Comparison of ENCODE assay signal across 8 cellular contexts in genomic region chr12:57693317-57693658, GRCh38. TPM values are rescaled to one million over a fixed set of nuclear protein-coding genes. Genes with fewer than 3 reads are reported as not detected.
DNase-seq lines count a peak whose midpoint lies in the region; ATAC-seq and TF ChIP-seq lines count a peak whose summit lies in the region.

No MANE protein-coding gene starts in this region.

- peaks cover 17% of the 10 kb centered on the region for H3K27me3 Mint-ChIP-seq in MCF 10A (ENCODE audit: insufficient read depth, unreplicated experiment)
- peaks cover 38% of the 10 kb centered on the region for H3K27me3 Mint-ChIP-seq in nephron progenitor cell (ENCODE audit: low read depth, poor library complexity)

- H3K36me3 ChIP-seq in breast epithelium (no peaks in the 10 kb centered on the region), SK-N-SH (replicated peaks in 1 of 2; ENCODE audit: control insufficient read depth in 1 of 2, insufficient read depth in 2 of 2, low read length in 1 of 2) (peaks cover 19% of the 10 kb centered on the region in 2 experiments), thymus (ENCODE audit: control insufficient read depth, insufficient read depth) (peaks cover 22% of the 10 kb centered on the region)

- H2AFZ ChIP-seq in SK-N-SH (ENCODE audit: low read depth): peak overlapping the region; percentile 89

- H3K27ac ChIP-seq in breast epithelium: peak overlapping the region in 1 of 2 donors; percentile 23
- no peak overlapping the region for H3K27ac ChIP-seq in SK-N-SH (ENCODE audit: low read depth in 2 of 2, low read length in 1 of 2)
- peak overlapping the region; percentile 54 for H3K27ac ChIP-seq in thymus (ENCODE audit: low read depth)

- peak; percentile 2 for ATAC-seq in left lobe of liver

- H3K36me3 Mint-ChIP-seq in MCF 10A (ENCODE audit: insufficient read depth, unreplicated experiment): peaks cover 16% of the 10 kb centered on the region
- peaks cover 27% of the 10 kb centered on the region for H3K36me3 Mint-ChIP-seq in nephron progenitor cell (ENCODE audit: low read depth)

- H3K4me2 ChIP-seq in SK-N-SH: peak overlapping the region; percentile 66

- H3K9me2 ChIP-seq in SK-N-SH: no peaks in the 10 kb centered on the region

- BruUV-seq in MCF 10A (replicated peaks; lab: Mats Ljungman, UMichigan): no TSS peak

- peaks cover 13% of the 10 kb centered on the region for H3F3A ChIP-seq in SK-N-SH (replicated peaks; ENCODE audit: insufficient read depth)

- H4K20me1 ChIP-seq in SK-N-SH (ENCODE audit: insufficient read depth): no peaks in the 10 kb centered on the region

- in situ Hi-C loops in G401 (cut with HindIII; ENCODE audit: low sequenced_read_pairs): no loop called here

- DNase-seq in breast epithelium (ENCODE audit: low spot score in 2 of 2): no peak
- no peak for DNase-seq in MCF 10A (ENCODE audit: unreplicated experiment)
- no peak for DNase-seq in SK-N-SH
- no peak for DNase-seq in left lobe of liver (ENCODE audit: low spot score)
- no peak for DNase-seq in foreskin melanocyte
- no peak for DNase-seq in nephron progenitor cell
- no peak for DNase-seq in G401 (ENCODE audit: low spot score)

- no peak overlapping the region for H3K4me3 Mint-ChIP-seq in MCF 10A (ENCODE audit: unreplicated experiment)
- H3K4me3 Mint-ChIP-seq in nephron progenitor cell: no peak overlapping the region

- H3K27me3 ChIP-seq in breast epithelium (no peaks in the 10 kb centered on the region), SK-N-SH (ENCODE audit: insufficient read depth) (no peaks in the 10 kb centered on the region), thymus (ENCODE audit: control insufficient read depth, insufficient read depth) (no peaks in the 10 kb centered on the region)

- no peak for TF ChIP-seq EP300 in SK-N-SH (IDR thresholded peaks at IDR 0.05; ENCODE audit: borderline replicate concordance in 1 of 2, low read depth in 1 of 2, low read length in 1 of 2)

- intact Hi-C loops in breast epithelium (cut with DNase I; ENCODE audit: low total_unique reads) (no loop called here), MCF 10A (cut with micrococcal nuclease) (loop anchor here (1.0 kb wide), 1 partner anchor 110 kb away; no protein-coding TSS in a partner anchor)

- no peak overlapping the region for H3K27ac Mint-ChIP-seq in MCF 10A (ENCODE audit: low read depth, unreplicated experiment)
- no peak overlapping the region for H3K27ac Mint-ChIP-seq in nephron progenitor cell

- H3K4me3 ChIP-seq in breast epithelium (peak overlapping the region in 2 of 3 donors; percentile 92 to 94), SK-N-SH (ENCODE audit: low read depth in 2 of 2, low read length in 1 of 2) (peak overlapping the region; percentile 26 to 51), thymus (ENCODE audit: low read length) (peak overlapping the region; percentile 22)

- H3K79me2 ChIP-seq in SK-N-SH (ENCODE audit: insufficient read depth): peaks cover 14% of the 10 kb centered on the region; the same call in 1 of the 2 replicates

- 24% methylated on average over 10 of the region's 10 CpGs for WGBS in SK-N-SH (ENCODE audit: low lambda C conversion rate)
- 67% methylated on average over 10 of the region's 10 CpGs for WGBS in thymus

- H3K4me1 ChIP-seq in breast epithelium (no peaks in the 10 kb centered on the region), SK-N-SH (ENCODE audit: control insufficient read depth in 1 of 2, insufficient read depth in 2 of 2, low read depth in 1 of 2, low read length in 1 of 2) (peaks cover 0 to 7% of the 10 kb centered on the region in 2 experiments; a peak in 2 of 4 replicates), thymus (ENCODE audit: control insufficient read depth, insufficient read depth, low read length) (peaks cover 10% of the 10 kb centered on the region)

- H3K9ac ChIP-seq in SK-N-SH: no peak overlapping the region

- H3K9me3 ChIP-seq in breast epithelium (no peaks in the 10 kb centered on the region), SK-N-SH (no peaks in the 10 kb centered on the region), thymus (ENCODE audit: control insufficient read depth) (no peaks in the 10 kb centered on the region)

- TF ChIP-seq CTCF in breast epithelium (IDR thresholded peaks at IDR 0.05) (no peak), MCF 10A (IDR thresholded peaks at IDR 0.05; ENCODE audit: unreplicated experiment) (no peak), SK-N-SH (IDR thresholded peaks at IDR 0.05) (no peak), nephron progenitor cell (IDR thresholded peaks at IDR 0.05) (no peak)

- H3K9me3 Mint-ChIP-seq in MCF 10A (ENCODE audit: unreplicated experiment) (no peaks in the 10 kb centered on the region), nephron progenitor cell (peaks cover 32% of the 10 kb centered on the region)

- no peak for TF ChIP-seq RAD21 in SK-N-SH (IDR thresholded peaks at IDR 0.05; ENCODE audit: low read length)

- TF ChIP-seq POLR2A in breast epithelium (IDR thresholded peaks at IDR 0.05): no peak

- CTCF ChIA-PET in MCF 10A (lab: Yijun Ruan, JAX) (interaction anchor here (0.6 to 3.9 kb wide), 10 partner anchors 12 to 228 kb away, joined by 3 to 24 read pairs (median 4); partner anchors contain the start of gene B4GALNT1), SK-N-SH (lab: Yijun Ruan, JAX) (interaction anchor here (0.8 to 3.4 kb wide), 17 partner anchors 12 to 230 kb away, joined by 3 to 27 read pairs (median 4); partner anchors contain the start of gene B4GALNT1)

- H3K4me1 Mint-ChIP-seq in MCF 10A (ENCODE audit: insufficient read depth, unreplicated experiment): no peaks in the 10 kb centered on the region
- H3K4me1 Mint-ChIP-seq in nephron progenitor cell: no peaks in the 10 kb centered on the region

- POLR2A ChIA-PET in MCF 10A (lab: Yijun Ruan, JAX) (interaction anchor here (0.9 to 3.2 kb wide), 15 partner anchors 10 to 1512 kb away, joined by 3 to 23 read pairs (median 4); partner anchors contain the start of genes DCTN2, GLI1 and PIP4K2C), SK-N-SH (lab: Yijun Ruan, JAX) (interaction anchor here (0.6 to 1.1 kb wide), 3 partner anchors 38 to 82 kb away, joined by 3 read pairs; partner anchors contain the start of gene ARHGEF25)

TF ChIP-seq in SK-N-SH, 30 proteins besides CTCF, POLR2A, EP300 and RAD21 (continues in another document):
- no peak for TF ChIP-seq YY1 (IDR thresholded peaks at IDR 0.05; ENCODE audit: low read depth)
- TF ChIP-seq TEAD4 (IDR thresholded peaks at IDR 0.05; ENCODE audit: borderline replicate concordance, insufficient read depth): no peak
- TF ChIP-seq RFX5 (IDR thresholded peaks at IDR 0.05; ENCODE audit: low read length): no peak
- TF ChIP-seq IRF3 (IDR thresholded peaks at IDR 0.05; ENCODE audit: low read depth, low read length): no peak
- no peak for TF ChIP-seq USF2 (IDR thresholded peaks at IDR 0.05; ENCODE audit: borderline replicate concordance, low read depth, low read length)
- TF ChIP-seq TAF1 (IDR thresholded peaks at IDR 0.05; ENCODE audit: borderline replicate concordance, low read depth, low read length): no peak
- TF ChIP-seq GABPA (IDR thresholded peaks at IDR 0.05; ENCODE audit: low read depth): no peak

RNA-seq across cellular contexts. Expression of gene OS9, which starts 0.6 kb away (rescaled TPM):
- total RNA-seq in breast epithelium: 100 to 1,000 TPM; 184 to 431 (median 213) TPM
- 125 and 173 TPM in 2 replicates for total RNA-seq in MCF 10A (2022)
- polyA plus RNA-seq in SK-N-SH (2012; rRNA removed): 280 and 362 TPM in 2 replicates
- polyA plus RNA-seq in SK-N-SH (2012; cell fraction: cytosol; rRNA removed): 176 and 275 TPM in 2 replicates
- 378 and 386 TPM in 2 replicates for polyA plus RNA-seq in SK-N-SH (2012; cell fraction: nucleus; rRNA removed)
- total RNA-seq in left lobe of liver: 230 TPM
- 166 TPM for polyA plus RNA-seq in thymus
- 106 and 134 TPM in 2 replicates for total RNA-seq in G401 (2014; rRNA removed; shearing (Covaris generic))

RNA-seq across cellular contexts. Expression of gene AGAP2, which starts 45.3 kb away (rescaled TPM):
- total RNA-seq in breast epithelium: 1 to 10 TPM; 1.2 to 1.8 (median 1.6) TPM
- 0.19 TPM in 1 of 2 replicates, not detected in the other for total RNA-seq in MCF 10A (2022)
- polyA plus RNA-seq in SK-N-SH (2012; rRNA removed): 3.9 and 5.2 TPM in 2 replicates
- polyA plus RNA-seq in SK-N-SH (2012; cell fraction: cytosol; rRNA removed): 1.7 and 2.9 TPM in 2 replicates
- polyA plus RNA-seq in SK-N-SH (2012; cell fraction: nucleus; rRNA removed): 19.2 and 24.6 TPM in 2 replicates
- total RNA-seq in left lobe of liver: 0.83 TPM
- 15.5 TPM for polyA plus RNA-seq in thymus
- 11.0 and 11.3 TPM in 2 replicates for total RNA-seq in G401 (2014; rRNA removed; shearing (Covaris generic))

RNA-seq across cellular contexts. Expression of gene TSPAN31, which starts 51.6 kb away (rescaled TPM):
- total RNA-seq in breast epithelium (100 to 1,000 TPM in 1 of 3 donors, 10 to 100 TPM in 2; 55.5 to 107 (median 73.1) TPM), MCF 10A (2022) (24.8 and 30.9 TPM in 2 replicates), left lobe of liver (18.2 TPM)
- polyA plus RNA-seq in SK-N-SH (2012; rRNA removed) (36.8 and 42.8 TPM in 2 replicates), thymus (31.4 TPM)
- polyA plus RNA-seq in SK-N-SH (2012; cell fraction: cytosol; rRNA removed): 41.5 and 44.8 TPM in 2 replicates
- 21.8 and 54.2 TPM in 2 replicates for polyA plus RNA-seq in SK-N-SH (2012; cell fraction: nucleus; rRNA removed)
- 30.5 and 46.9 TPM in 2 replicates for total RNA-seq in G401 (2014; rRNA removed; shearing (Covaris generic))

RNA-seq across cellular contexts. Expression of gene CDK4, which starts 58.8 kb away (rescaled TPM):
- total RNA-seq in breast epithelium (100 to 1,000 TPM; 105 to 136 (median 109) TPM), MCF 10A (2022) (117 and 123 TPM in 2 replicates), left lobe of liver (30.8 TPM)
- polyA plus RNA-seq in SK-N-SH (2012; rRNA removed) (324 and 395 TPM in 2 replicates), thymus (38.5 TPM)
- 245 and 311 TPM in 2 replicates for polyA plus RNA-seq in SK-N-SH (2012; cell fraction: cytosol; rRNA removed)
- 189 and 210 TPM in 2 replicates for polyA plus RNA-seq in SK-N-SH (2012; cell fraction: nucleus; rRNA removed)
- 721 and 790 TPM in 2 replicates for total RNA-seq in G401 (2014; rRNA removed; shearing (Covaris generic))

Comparison
In these comparisons a context has a peak if more than half of its experiments do, and no peak if none do; other contexts are left out.
1. H3K4me3 ChIP-seq: peak in every context shown above with its lines; median percentile 93 in breast epithelium; 38 in SK-N-SH; 22 in thymus.